Comparison of ENCODE assay signal across 9 cellular contexts in genomic region chr5:157109744-157110143, GRCh38. TPM values are rescaled to one million over a fixed set of nuclear protein-coding genes. Genes with fewer than 3 reads are reported as not detected.
DNase-seq lines count a peak whose midpoint lies in the region; ATAC-seq and TF ChIP-seq lines count a peak whose summit lies in the region.
"Had no signal": no experiment of that assay in that cellular context is flagged by ENCODE, and none has a peak within 500 bp of the region (broad histone marks: within the 10 kb centered on the region; RNA-seq: fewer than 3 reads in every experiment).

No MANE protein-coding gene starts in this region.

- TF ChIP-seq POLR2A in gastroesophageal sphincter (IDR thresholded peaks at IDR 0.05) = no peak

- peak overlapping the region; percentile 12 for H3K27ac ChIP-seq in CD4-positive, alpha-beta memory T cell (ENCODE audit: low read depth, low read length)
- H3K27ac ChIP-seq in upper lobe of right lung (peak overlapping the region; percentile 79), gastroesophageal sphincter (no peak overlapping the region)

- H3K9me3 ChIP-seq in CD4-positive, alpha-beta memory T cell (ENCODE audit: control insufficient read depth in 1 of 2, low read length in 2 of 2) = no peaks in the 10 kb centered on the region
- H3K9me3 ChIP-seq in upper lobe of right lung = no peaks in the 10 kb centered on the region
- H3K9me3 ChIP-seq in gastroesophageal sphincter = no peaks in the 10 kb centered on the region

- H3K27ac Mint-ChIP-seq in CD4-positive, alpha-beta memory T cell = peak overlapping the region; percentile 75 to 96 (median 91)

- no peaks in the 10 kb centered on the region for H3K27me3 Mint-ChIP-seq in CD4-positive, alpha-beta memory T cell

- peaks cover 20 to 49% (median 31%) of the 10 kb centered on the region in 4 donors for H3K4me1 Mint-ChIP-seq in CD4-positive, alpha-beta memory T cell

- H3K4me3 Mint-ChIP-seq in CD4-positive, alpha-beta memory T cell = peak overlapping the region; percentile 72 to 90 (median 86)

- DNase-seq in CD4-positive, alpha-beta memory T cell = peak in 4 of 5 donors; percentile 16 to 37 (median 28)
- DNase-seq in activated T-cell treated with anti-CD3 and anti-CD28 coated beads, Interleukin-2, amount 50 U/mL, for 48 hours = peak; percentile 40 to 49
- DNase-seq in upper lobe of right lung (no peak), foreskin fibroblast (no peak), NCI-H526 (lab: John Stamatoyannopoulos, UW) (no peak)

- intact Hi-C loops in CD4-positive, alpha-beta memory T cell (cut with micrococcal nuclease) = loop anchor here (5.0 kb wide), 1 partner anchor 57 kb away; no protein-coding TSS in a partner anchor
- intact Hi-C loops in upper lobe of right lung (cut with DNase I) = no loop called here

- no peak for TF ChIP-seq CTCF in upper lobe of right lung (IDR thresholded peaks at IDR 0.05)
- TF ChIP-seq CTCF in foreskin fibroblast (IDR thresholded peaks at IDR 0.05; ENCODE audit: low read depth, low read length) = no peak
- no peak for TF ChIP-seq CTCF in gastroesophageal sphincter (IDR thresholded peaks at IDR 0.05)

- H3K36me3 Mint-ChIP-seq in CD4-positive, alpha-beta memory T cell = peaks cover 0 to under 1% of the 10 kb centered on the region in 2 donors

- H3K4me1 ChIP-seq in CD4-positive, alpha-beta memory T cell (ENCODE audit: insufficient read depth, low read length) = peaks cover 27% of the 10 kb centered on the region
- H3K4me1 ChIP-seq in upper lobe of right lung (no peaks in the 10 kb centered on the region), gastroesophageal sphincter (no peaks in the 10 kb centered on the region)

- ATAC-seq in GM19372 (IDR thresholded peaks at IDR 0.05; ENCODE audit: low read depth, unreplicated experiment) = peak; percentile 62
- peak; percentile 52 for ATAC-seq in HG03342 (IDR thresholded peaks at IDR 0.05; ENCODE audit: unreplicated experiment)
- ATAC-seq in upper lobe of right lung = peak; percentile 54
- ATAC-seq in gastroesophageal sphincter = no peak

- POLR2A ChIA-PET in CD4-positive, alpha-beta memory T cell (lab: Charles Lee; ENCODE audit: partially characterized antibody) = interaction anchor here (3.4 kb wide), 1 partner anchor 33 kb away, joined by 33 read pairs; the partner anchor contains the start of gene MED7

- H3K27me3 ChIP-seq in CD4-positive, alpha-beta memory T cell (ENCODE audit: insufficient read depth, low read length) = no peaks in the 10 kb centered on the region
- H3K27me3 ChIP-seq in upper lobe of right lung (no peaks in the 10 kb centered on the region), gastroesophageal sphincter (no peaks in the 10 kb centered on the region)

- 60% methylated on average over 1 of the region's 1 CpG; no CpG with 5 or more reads in 1 of the 2 donors for WGBS in gastroesophageal sphincter (ENCODE audit: low coverage in 1 of 2), 2 donors

- TF ChIP-seq EP300 in gastroesophageal sphincter (IDR thresholded peaks at IDR 0.05) = no peak

- H3K36me3 ChIP-seq in CD4-positive, alpha-beta memory T cell (ENCODE audit: insufficient read depth, low read length) = no peaks in the 10 kb centered on the region
- H3K36me3 ChIP-seq in upper lobe of right lung = no peaks in the 10 kb centered on the region
- no peaks in the 10 kb centered on the region for H3K36me3 ChIP-seq in gastroesophageal sphincter

- no peaks in the 10 kb centered on the region for H3K9me3 Mint-ChIP-seq in CD4-positive, alpha-beta memory T cell

- CTCF ChIA-PET in CD4-positive, alpha-beta memory T cell (lab: Charles Lee; ENCODE audit: partially characterized antibody) = interaction anchor here (0.6 to 1.0 kb wide), 3 partner anchors 22 to 54 kb away, joined by 3 read pairs; partner anchors contain the start of gene MED7

- peak overlapping the region in 1 of 2 donors; percentile 25 for H3K4me3 ChIP-seq in CD4-positive, alpha-beta memory T cell (ENCODE audit: low read length in 2 of 2)
- H3K4me3 ChIP-seq in upper lobe of right lung (peak overlapping the region; percentile 40), foreskin fibroblast (ENCODE audit: low read depth in 1 of 2, low read length in 2 of 2) (no peak overlapping the region), gastroesophageal sphincter (no peak overlapping the region)

RNA-seq across cellular contexts. Expression of gene HAVCR2, which starts 0.9 kb away (rescaled TPM):
- total RNA-seq in CD4-positive, alpha-beta memory T cell = 1 to 10 TPM; 2.7 to 4.5 TPM
- polyA plus RNA-seq in CD4-positive, alpha-beta memory T cell = 1 to 10 TPM; 4.9 to 8.4 TPM
- 30.7 TPM for total RNA-seq in upper lobe of right lung
- total RNA-seq in gastroesophageal sphincter = 10 to 100 TPM in 2 of 4 donors, 1 to 10 TPM in 2; 4.7 to 15.2 (median 10.1) TPM

RNA-seq across cellular contexts. Expression of gene MED7, which starts 32.9 kb away (rescaled TPM):
- 10 to 100 TPM; 18.9 to 20.3 TPM for total RNA-seq in CD4-positive, alpha-beta memory T cell
- 10 to 100 TPM; 13.6 to 16.6 TPM for polyA plus RNA-seq in CD4-positive, alpha-beta memory T cell
- total RNA-seq in upper lobe of right lung = 10.4 TPM
- total RNA-seq in gastroesophageal sphincter = 10 to 100 TPM in 3 of 4 donors, 1 to 10 TPM in 1; 8.9 to 17.9 (median 11.7) TPM

RNA-seq across cellular contexts. Expression of gene HAVCR1, which starts 50.8 kb away (rescaled TPM):
- 10 to 100 TPM in 1 of 2 experiments, 1 to 10 TPM in 1; 5.7 to 10.1 TPM for total RNA-seq in CD4-positive, alpha-beta memory T cell
- under 1 TPM; 0.91 TPM for polyA plus RNA-seq in CD4-positive, alpha-beta memory T cell
- total RNA-seq in upper lobe of right lung (not detected), gastroesophageal sphincter (1 to 10 TPM in 1 of 4 donors, not detected in 3; 1.1 TPM)

RNA-seq across cellular contexts. Expression of gene GARIN3, which starts 56.3 kb away (rescaled TPM):
- not detected for total RNA-seq in CD4-positive, alpha-beta memory T cell
- polyA plus RNA-seq in CD4-positive, alpha-beta memory T cell = not detected
- total RNA-seq in upper lobe of right lung = not detected
- not detected for total RNA-seq in gastroesophageal sphincter
- total RNA-seq: left cardiac atrium had no signal

Comparison
In these comparisons a context has a peak if more than half of its experiments do, and no peak if none do; other contexts are left out.
1. DNase-seq: peak in CD4-positive, alpha-beta memory T cell (4 of 5) and activated T-cell treated with anti-CD3 and anti-CD28 coated beads, Interleukin-2, amount 50 U/mL, for 48 hours (2 of 2); none in upper lobe of right lung (single experiment), foreskin fibroblast (0 of 2) and NCI-H526 (0 of 2).
2. H3K27ac ChIP-seq: peak in CD4-positive, alpha-beta memory T cell (single experiment) and upper lobe of right lung (single experiment); none in gastroesophageal sphincter (0 of 4).